In the genomic region with DNA sequence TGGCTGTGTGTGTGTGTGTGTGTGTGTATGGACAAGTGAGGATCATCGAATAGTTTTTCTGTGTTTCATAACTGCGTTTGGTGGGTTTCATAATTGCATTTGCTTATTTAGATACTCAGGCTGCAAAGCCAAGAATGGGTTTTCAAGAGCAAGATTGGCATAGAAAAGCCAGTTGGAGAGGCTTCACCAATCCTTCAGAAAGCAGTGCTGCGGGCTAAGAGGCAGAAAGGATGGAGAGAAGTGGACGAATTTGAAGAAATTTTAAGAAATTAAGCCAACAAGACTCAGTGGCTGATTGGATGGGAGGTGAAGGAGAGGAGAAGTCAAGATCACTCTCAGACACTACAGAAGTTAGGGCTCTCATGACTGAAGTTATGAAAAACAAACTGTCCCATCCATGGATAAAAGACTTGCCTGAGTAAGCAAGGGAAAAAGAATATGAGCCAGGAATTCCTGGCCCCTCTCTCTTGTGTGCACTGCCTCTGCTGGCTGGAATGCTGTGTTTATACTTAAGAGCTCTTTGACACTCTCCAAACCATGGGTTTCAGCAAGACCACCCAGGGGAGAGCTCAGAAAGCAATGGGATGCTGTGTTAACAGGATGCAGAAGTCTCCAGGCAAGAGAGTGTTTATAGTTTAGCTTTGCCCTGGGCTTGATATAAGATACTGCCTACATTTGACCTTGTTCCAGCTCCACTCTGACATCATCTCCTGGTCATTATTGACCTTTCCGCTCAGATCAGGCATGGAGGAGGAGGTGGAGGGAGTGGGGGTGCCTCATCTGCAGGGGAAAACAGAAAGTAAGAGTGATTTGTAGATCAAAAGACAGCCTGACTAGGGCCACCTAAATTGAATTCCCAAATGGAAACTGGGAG, we compare ENCODE assay signal across 9 cellular contexts.
A peak's percentile ranks its signal among the peaks of the same experiment; 100 is the strongest.
DNase-seq lines count a peak whose midpoint lies in the region; ATAC-seq and TF ChIP-seq lines count a peak whose summit lies in the region.
"Had no signal": no experiment of that assay in that cellular context is flagged by ENCODE, and none has a peak within 500 bp of the region (broad histone marks: within the 10 kb centered on the region; RNA-seq: fewer than 3 reads in every experiment).

No MANE protein-coding gene starts in this region.

- no peaks in the 10 kb centered on the region for H3K36me3 ChIP-seq in colonic mucosa

- no peaks in the 10 kb centered on the region for H3K9me3 ChIP-seq in colonic mucosa

- no peaks in the 10 kb centered on the region for H3K36me3 Mint-ChIP-seq in neural crest cell (ENCODE audit: low read depth)

- intact Hi-C loops in colonic mucosa (cut with DNase I), result no loop called here

- no peak overlapping the region for H3K27ac Mint-ChIP-seq in neural crest cell (ENCODE audit: unreplicated experiment)

- H3K9ac ChIP-seq in colonic mucosa (ENCODE audit: low read depth in 2 of 2, low read length in 2 of 2), result no peak overlapping the region

- TF ChIP-seq CTCF in foreskin keratinocyte (conservative IDR thresholded peaks at IDR 0.05) (peak; percentile 46), neural crest cell (conservative IDR thresholded peaks at IDR 0.05) (peak; percentile 48), colonic mucosa (IDR thresholded peaks at IDR 0.05) (no peak)

- no peaks in the 10 kb centered on the region for H3K27me3 Mint-ChIP-seq in neural crest cell (ENCODE audit: low read depth)

- peaks cover 6% of the 10 kb centered on the region for H3K4me1 ChIP-seq in foreskin keratinocyte
- H3K4me1 ChIP-seq in colonic mucosa, result no peaks in the 10 kb centered on the region

- no peaks in the 10 kb centered on the region for H3K9me3 Mint-ChIP-seq in neural crest cell

- no peak for ATAC-seq in foreskin keratinocyte

- H3K27me3 ChIP-seq in foreskin keratinocyte (no peaks in the 10 kb centered on the region), colonic mucosa (no peaks in the 10 kb centered on the region)

- H3K27ac ChIP-seq in foreskin keratinocyte, result no peak overlapping the region
- H3K27ac ChIP-seq in colonic mucosa, result no peak overlapping the region

- DNase-seq in DMS53 (lab: John Stamatoyannopoulos, UW) (peak; percentile 77), foreskin keratinocyte (peak in 1 of 2 donors; percentile 9), neural crest cell (ENCODE audit: low read depth, low spot score) (no peak), T-helper 2 cell (no peak), colonic mucosa (no peak), DMS153 (lab: John Stamatoyannopoulos, UW) (no peak)
- DNase-seq in activated naive CD4-positive, alpha-beta T cell (lab: John Stamatoyannopoulos, UW), result no peak

- H3K4me3 ChIP-seq in colonic mucosa, result no peak overlapping the region
- H3K4me3 ChIP-seq: dorsolateral prefrontal cortex had no signal

- peaks cover 27% of the 10 kb centered on the region for H3K4me1 Mint-ChIP-seq in neural crest cell

- H3K4me3 Mint-ChIP-seq in neural crest cell, result no peak overlapping the region

TF ChIP-seq in PFSK-1, 5 proteins besides CTCF, POLR2A, EP300 and RAD21:
- TF ChIP-seq FOXP2 (optimal IDR thresholded peaks at IDR 0.05; ENCODE audit: borderline replicate concordance, extremely low read depth, extremely low read length, insufficient read depth), result peak; percentile 50
- 0 out of 2 replicates have a peak, but pooled peaks have one; percentile 45 for TF ChIP-seq TAF1 (IDR thresholded peaks at IDR 0.05; ENCODE audit: borderline replicate concordance, insufficient read depth, low read length)
- TF ChIP-seq, protein P1, sequence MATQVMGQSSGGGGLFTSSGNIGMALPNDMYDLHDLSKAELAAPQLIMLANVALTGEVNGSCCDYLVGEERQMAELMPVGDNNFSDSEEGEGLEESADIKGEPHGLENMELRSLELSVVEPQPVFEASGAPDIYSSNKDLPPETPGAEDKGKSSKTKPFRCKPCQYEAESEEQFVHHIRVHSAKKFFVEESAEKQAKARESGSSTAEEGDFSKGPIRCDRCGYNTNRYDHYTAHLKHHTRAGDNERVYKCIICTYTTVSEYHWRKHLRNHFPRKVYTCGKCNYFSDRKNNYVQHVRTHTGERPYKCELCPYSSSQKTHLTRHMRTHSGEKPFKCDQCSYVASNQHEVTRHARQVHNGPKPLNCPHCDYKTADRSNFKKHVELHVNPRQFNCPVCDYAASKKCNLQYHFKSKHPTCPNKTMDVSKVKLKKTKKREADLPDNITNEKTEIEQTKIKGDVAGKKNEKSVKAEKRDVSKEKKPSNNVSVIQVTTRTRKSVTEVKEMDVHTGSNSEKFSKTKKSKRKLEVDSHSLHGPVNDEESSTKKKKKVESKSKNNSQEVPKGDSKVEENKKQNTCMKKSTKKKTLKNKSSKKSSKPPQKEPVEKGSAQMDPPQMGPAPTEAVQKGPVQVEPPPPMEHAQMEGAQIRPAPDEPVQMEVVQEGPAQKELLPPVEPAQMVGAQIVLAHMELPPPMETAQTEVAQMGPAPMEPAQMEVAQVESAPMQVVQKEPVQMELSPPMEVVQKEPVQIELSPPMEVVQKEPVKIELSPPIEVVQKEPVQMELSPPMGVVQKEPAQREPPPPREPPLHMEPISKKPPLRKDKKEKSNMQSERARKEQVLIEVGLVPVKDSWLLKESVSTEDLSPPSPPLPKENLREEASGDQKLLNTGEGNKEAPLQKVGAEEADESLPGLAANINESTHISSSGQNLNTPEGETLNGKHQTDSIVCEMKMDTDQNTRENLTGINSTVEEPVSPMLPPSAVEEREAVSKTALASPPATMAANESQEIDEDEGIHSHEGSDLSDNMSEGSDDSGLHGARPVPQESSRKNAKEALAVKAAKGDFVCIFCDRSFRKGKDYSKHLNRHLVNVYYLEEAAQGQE (IDR thresholded peaks at IDR 0.05; ENCODE audit: insufficient read depth in 1 of 2, low read depth in 2 of 2, low read length in 2 of 2), result peak in 1 of 2 experiments; percentile 69; a peak in 3 of 4 replicates
- TF ChIP-seq SIN3A (IDR thresholded peaks at IDR 0.05; ENCODE audit: borderline replicate concordance, insufficient read depth, low read length), result no peak
- no peak; the same call in 1 of the 2 replicates for TF ChIP-seq POLR2AphosphoS5 (IDR thresholded peaks at IDR 0.05; ENCODE audit: low read depth, low read length)
